Comparison of ENCODE assay signal across 8 cellular contexts in the genomic region with DNA sequence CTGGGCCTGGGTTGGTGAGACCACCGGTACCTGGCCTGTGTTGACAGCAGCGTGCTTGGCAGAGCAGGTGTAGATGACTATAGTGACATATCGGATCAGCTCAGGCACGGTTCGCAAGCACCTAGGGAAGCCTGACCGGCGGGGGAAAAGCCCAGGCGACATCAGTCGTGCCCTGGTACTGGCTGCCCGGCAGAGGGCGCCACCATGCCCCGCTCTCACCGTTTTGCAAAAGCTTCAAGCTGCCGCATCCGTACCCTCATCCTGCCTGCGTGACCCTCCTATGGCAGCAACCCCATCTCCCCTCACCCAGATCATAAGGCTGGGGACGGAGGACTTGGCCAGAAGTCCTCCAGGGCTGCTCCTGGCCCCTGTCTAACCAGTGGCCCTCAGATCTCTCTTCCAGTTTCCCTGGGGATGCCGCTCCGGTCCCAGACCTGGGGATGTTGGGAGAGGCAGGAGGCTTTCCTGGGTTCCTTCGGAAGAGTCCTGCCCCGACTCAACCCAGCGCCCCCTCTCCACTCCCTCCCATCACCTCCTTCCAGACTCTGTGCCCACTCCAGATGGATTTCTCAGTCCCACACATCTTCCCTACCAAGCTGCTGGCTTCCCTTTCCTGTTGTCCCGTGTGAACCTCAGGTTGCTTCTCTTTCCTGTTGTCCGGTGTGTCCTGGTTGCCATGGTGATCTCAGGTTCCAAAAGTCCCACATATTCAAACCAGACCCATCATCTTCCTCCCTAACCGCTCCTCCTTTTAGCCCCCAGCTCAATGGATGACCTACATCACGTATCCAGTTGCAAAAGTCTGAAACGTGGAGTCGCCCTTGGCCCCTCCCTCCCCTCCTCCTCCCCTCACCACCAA. TPM values are rescaled to one million over a fixed set of nuclear protein-coding genes. Genes with fewer than 3 reads are reported as not detected.
DNase-seq lines count a peak whose midpoint lies in the region; ATAC-seq and TF ChIP-seq lines count a peak whose summit lies in the region.

No MANE protein-coding gene starts in this region.

- H3K4me1 ChIP-seq in iPS-18a (ENCODE audit: control insufficient read depth, low read depth, low read length), result peaks cover 5% of the 10 kb centered on the region

- no peak overlapping the region for H3K27ac ChIP-seq in iPS-18a (ENCODE audit: low read length)

- ATAC-seq in HG03139 (IDR thresholded peaks at IDR 0.05; ENCODE audit: unreplicated experiment), result no peak

- in situ Hi-C loops in astrocyte of the spinal cord (cut with HindIII; ENCODE audit: low sequenced_read_pairs), result no loop called here

- H3K4me3 ChIP-seq in MG63 (no peak overlapping the region), astrocyte of the spinal cord (ENCODE audit: low read depth, low read length) (no peak overlapping the region), iPS-18a (ENCODE audit: low read length) (peak overlapping the region; percentile 57)

- peak; percentile 93 for TF ChIP-seq CTCF in astrocyte of the spinal cord (IDR thresholded peaks at IDR 0.05; ENCODE audit: low read depth, low read length)

- H3K9me3 ChIP-seq in MG63, result no peaks in the 10 kb centered on the region
- no peaks in the 10 kb centered on the region for H3K9me3 ChIP-seq in iPS-18a (ENCODE audit: control insufficient read depth, low read depth, low read length)

- no peak overlapping the region for H3K9ac ChIP-seq in iPS-18a (ENCODE audit: low read length)

- peak; percentile 15 for DNase-seq in DMS153 treated with DMSO at 0.1 percent for 48 hours (lab: John Stamatoyannopoulos, UW; ENCODE audit: unreplicated experiment)
- no peak for DNase-seq in DMS153 (lab: John Stamatoyannopoulos, UW)
- peak; percentile 65 for DNase-seq in MG63
- DNase-seq in T-helper 9 cell, result peak; percentile 88
- DNase-seq in astrocyte of the spinal cord (ENCODE audit: low read depth, low spot score), result peak; percentile 33
- peak; percentile 74 to 84 for DNase-seq in stimulated activated CD4-positive, alpha-beta T cell treated with anti-CD3 and anti-CD28 coated beads, Interleukin-15, amount 100 ng/mL, for 1 hour (ENCODE audit: low read depth in 1 of 2, low spot score in 1 of 2)

- H3K36me3 ChIP-seq in MG63, result no peaks in the 10 kb centered on the region
- H3K36me3 ChIP-seq in iPS-18a (ENCODE audit: control insufficient read depth, low read depth, low read length), result no peaks in the 10 kb centered on the region

- peaks cover 30% of the 10 kb centered on the region for H3K27me3 ChIP-seq in MG63
- H3K27me3 ChIP-seq in iPS-18a (ENCODE audit: control insufficient read depth, insufficient read depth, low read length), result peaks cover 75% of the 10 kb centered on the region

RNA-seq across cellular contexts. Expression of a gene that starts 13.7 kb away (rescaled TPM):
- not detected in 2 replicates for total RNA-seq in MG63 (2014; rRNA removed; shearing (Covaris generic); ENCODE audit: low replicate concordance)

RNA-seq across cellular contexts. Expression of a gene that starts 35.0 kb away (rescaled TPM):
- not detected in 2 replicates for total RNA-seq in MG63 (2014; rRNA removed; shearing (Covaris generic); ENCODE audit: low replicate concordance)

RNA-seq across cellular contexts. Expression of a gene that starts 44.5 kb away (rescaled TPM):
- not detected in 2 replicates for total RNA-seq in MG63 (2014; rRNA removed; shearing (Covaris generic); ENCODE audit: low replicate concordance)

RNA-seq across cellular contexts. Expression of a gene that starts 50.0 kb away (rescaled TPM):
- total RNA-seq in MG63 (2014; rRNA removed; shearing (Covaris generic); ENCODE audit: low replicate concordance), result not detected in 2 replicates
